Comparison of ENCODE assay signal across 1 cellular context in genomic region chr20:45292343-45292742, GRCh38.
TF ChIP-seq lines count a peak whose summit lies in the region.

No MANE protein-coding gene starts in this region.

TF ChIP-seq in WTC11, 78 proteins besides CTCF, POLR2A, EP300 and RAD21 (continued from another document):
- TF ChIP-seq STAT6 (CRISPR knock-in tag; conservative IDR thresholded peaks at IDR 0.05; ENCODE audit: low read depth) (no peak), ZNF423 (CRISPR knock-in tag; IDR thresholded peaks at IDR 0.05) (no peak), ATF6 (CRISPR knock-in tag; IDR thresholded peaks at IDR 0.05) (no peak), ERG (CRISPR knock-in tag; IDR thresholded peaks at IDR 0.05) (no peak), HMGA2 (CRISPR knock-in tag; IDR thresholded peaks at IDR 0.05) (no peak), ARID4B (CRISPR knock-in tag; IDR thresholded peaks at IDR 0.05; ENCODE audit: borderline replicate concordance) (no peak), CREM (CRISPR knock-in tag; IDR thresholded peaks at IDR 0.05) (no peak), ZNF263 (CRISPR knock-in tag; IDR thresholded peaks at IDR 0.05; ENCODE audit: low read depth) (no peak), USF1 (CRISPR knock-in tag; IDR thresholded peaks at IDR 0.05) (no peak), ZNF232 (CRISPR knock-in tag; IDR thresholded peaks at IDR 0.05) (no peak)
